ENCODE assay signal across 9 cellular contexts in genomic region chr14:23539209-23539866, GRCh38. TPM values are rescaled to one million over a fixed set of nuclear protein-coding genes. Genes with fewer than 3 reads are reported as not detected.
DNase-seq lines count a peak whose midpoint lies in the region; ATAC-seq and TF ChIP-seq lines count a peak whose summit lies in the region.
"Had no signal": no experiment of that assay in that cellular context is flagged by ENCODE, and none has a peak within 500 bp of the region (broad histone marks: within the 10 kb centered on the region; RNA-seq: fewer than 3 reads in every experiment).

No MANE protein-coding gene starts in this region.

- no peak overlapping the region for H3K27ac Mint-ChIP-seq in activated naive CD8-positive, alpha-beta T cell treated with anti-CD3 and anti-CD28 coated beads, Interleukin-2, amount 50 U/mL, for 24 hours

- H3K4me1 Mint-ChIP-seq in activated naive CD8-positive, alpha-beta T cell treated with anti-CD3 and anti-CD28 coated beads, Interleukin-2, amount 50 U/mL, for 24 hours, result no peaks in the 10 kb centered on the region

- H3K4me3 Mint-ChIP-seq in activated naive CD8-positive, alpha-beta T cell treated with anti-CD3 and anti-CD28 coated beads, Interleukin-2, amount 50 U/mL, for 24 hours, result no peak overlapping the region

- no peaks in the 10 kb centered on the region for H3K27me3 ChIP-seq in left ventricle myocardium inferior (ENCODE audit: low read depth)

- peaks cover under 1% of the 10 kb centered on the region for H3K4me1 ChIP-seq in left ventricle myocardium inferior

- ATAC-seq in activated naive CD8-positive, alpha-beta T cell treated with anti-CD3 and anti-CD28 coated beads, Interleukin-2, amount 50 U/mL, for 24 hours, result peak; percentile 62

- intact Hi-C loops in left ventricle myocardium inferior (cut with micrococcal nuclease), result no loop called here

- no peaks in the 10 kb centered on the region for H3K36me3 Mint-ChIP-seq in activated naive CD8-positive, alpha-beta T cell treated with anti-CD3 and anti-CD28 coated beads, Interleukin-2, amount 50 U/mL, for 24 hours (ENCODE audit: low read depth)

- H3K9me3 ChIP-seq in left ventricle myocardium inferior (replicated peaks), result no peaks in the 10 kb centered on the region

- H3K36me3 ChIP-seq in left ventricle myocardium inferior, result no peaks in the 10 kb centered on the region

- peaks cover 4% of the 10 kb centered on the region for H3K27me3 Mint-ChIP-seq in activated naive CD8-positive, alpha-beta T cell treated with anti-CD3 and anti-CD28 coated beads, Interleukin-2, amount 50 U/mL, for 24 hours

- TF ChIP-seq CTCF in left ventricle myocardium inferior (IDR thresholded peaks at IDR 0.05; ENCODE audit: borderline replicate concordance), result peak; percentile 79

- no peaks in the 10 kb centered on the region for H3K9me3 Mint-ChIP-seq in activated naive CD8-positive, alpha-beta T cell treated with anti-CD3 and anti-CD28 coated beads, Interleukin-2, amount 50 U/mL, for 24 hours

- peak; percentile 70 for DNase-seq in COLO829 (ENCODE audit: low spot score)
- DNase-seq in GM19240 (ENCODE audit: insufficient read length, low spot score), result peak; percentile 82
- DNase-seq in NCI-H2029 treated with DMSO at 0.1 percent for 48 hours (lab: John Stamatoyannopoulos, UW), result peak; percentile 98
- peak; percentile 20 for DNase-seq in activated naive CD8-positive, alpha-beta T cell treated with anti-CD3 and anti-CD28 coated beads, Interleukin-2, amount 50 U/mL, for 24 hours
- DNase-seq in left ventricle myocardium inferior, result no peak
- peak; percentile 61 for DNase-seq in putamen (ENCODE audit: low spot score)
- no peak for DNase-seq in activated CD8-positive, alpha-beta memory T cell treated with anti-CD3 and anti-CD28 coated beads for 24 hours
- no peak for DNase-seq in stimulated activated CD4-positive, alpha-beta T cell treated with anti-CD3 and anti-CD28 coated beads, Interleukin-1b, Interleukin-23, amount 100 ng/mL, for 48 hours

- peak overlapping the region; percentile 7 for H3K27ac ChIP-seq in left ventricle myocardium inferior (replicated peaks)

- H3K4me3 ChIP-seq in left ventricle myocardium inferior, result no peak overlapping the region

RNA-seq across cellular contexts. Expression of gene ZFHX2, which starts 12.2 kb away (rescaled TPM):
- total RNA-seq in left ventricle myocardium inferior, result 0.74 TPM

RNA-seq across cellular contexts. Expression of gene THTPA, which starts 16.7 kb away (rescaled TPM):
- 17.2 TPM for total RNA-seq in left ventricle myocardium inferior

RNA-seq across cellular contexts. Expression of gene AP1G2, which starts 28.3 kb away (rescaled TPM):
- 10.4 TPM for total RNA-seq in left ventricle myocardium inferior

RNA-seq across cellular contexts. Expression of gene JPH4, which starts 39.3 kb away (rescaled TPM):
- 0.19 TPM for total RNA-seq in left ventricle myocardium inferior
- total RNA-seq: T-helper 2 cell treated with Interferon-gamma antibody and Interleukin-4, amounts not matched to agents 100 ng/mL and 5 ng/mL, for 36 hours had no signal

Comparison
In these comparisons a context has a peak if more than half of its experiments do, and no peak if none do; other contexts are left out.
1. DNase-seq: peak in COLO829 (single experiment), GM19240 (single experiment), NCI-H2029 treated with DMSO at 0.1 percent for 48 hours (single experiment), activated naive CD8-positive, alpha-beta T cell treated with anti-CD3 and anti-CD28 coated beads, Interleukin-2, amount 50 U/mL, for 24 hours (single experiment) and putamen (single experiment); none in left ventricle myocardium inferior (single experiment), activated CD8-positive, alpha-beta memory T cell treated with anti-CD3 and anti-CD28 coated beads for 24 hours (single experiment) and stimulated activated CD4-positive, alpha-beta T cell treated with anti-CD3 and anti-CD28 coated beads, Interleukin-1b, Interleukin-23, amount 100 ng/mL, for 48 hours (single experiment).